ENCODE assay signal across 13 cellular contexts in the genomic region with DNA sequence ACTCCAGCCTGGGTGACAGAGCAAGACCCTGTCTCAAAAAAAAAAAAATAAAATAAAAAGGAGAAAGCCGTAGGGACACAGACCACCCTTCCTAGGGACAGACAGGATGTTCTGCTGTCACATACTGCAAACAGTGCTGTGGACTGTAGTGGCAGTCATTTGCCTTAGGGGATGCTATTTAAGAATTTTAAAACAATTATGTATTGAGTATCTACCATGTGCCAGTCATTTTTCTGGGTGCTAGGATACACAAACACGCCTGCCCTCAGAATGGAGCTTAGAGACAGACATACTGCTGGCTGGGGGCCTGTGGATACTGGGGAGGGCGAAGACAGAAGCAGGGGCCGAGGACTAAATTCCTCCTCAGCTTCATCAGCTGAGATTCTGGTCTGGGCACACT. TPM values are rescaled to one million over a fixed set of nuclear protein-coding genes. Genes with fewer than 3 reads are reported as not detected.
DNase-seq lines count a peak whose midpoint lies in the region; ATAC-seq and TF ChIP-seq lines count a peak whose summit lies in the region.
"Had no signal": no experiment of that assay in that cellular context is flagged by ENCODE, and none has a peak within 500 bp of the region (broad histone marks: within the 10 kb centered on the region; RNA-seq: fewer than 3 reads in every experiment).

No MANE protein-coding gene starts in this region.

- ATAC-seq in SK-N-SH treated with all-trans-retinoic acid at 6 μM for 48 hours (no peak), lower lobe of right lung (no peak), T-cell (replicated peaks in 1 of 4) (no peak)
- no peak for ATAC-seq in activated CD8-positive, alpha-beta T cell treated with anti-CD3 and anti-CD28 coated beads, Interleukin-2, amount 10 ng/mL, durations not matched to agents 7 days and 5 days

- TF ChIP-seq POLR2A in spleen (IDR thresholded peaks at IDR 0.05): no peak

- intact Hi-C loops in lower lobe of right lung (cut with DNase I) (no loop called here), spleen (cut with DNase I; ENCODE audit: low total_unique reads) (no loop called here)
- intact Hi-C loops in activated T-helper 2 cell treated with anti-CD3 and anti-CD28 coated beads, Interferon-gamma antibody, Interleukin-2, Interleukin-4, amounts not matched to agents 10 μg/mL and 5 μg/mL and 100 μg/mL, durations not matched to agents 14 hours and 24 hours and 36 hours (cut with micrococcal nuclease): loop anchor here (1.0 kb wide), 2 partner anchors 295 to 733 kb away; no protein-coding TSS in a partner anchor

- peaks cover 21% of the 10 kb centered on the region for H3F3A ChIP-seq in SK-N-SH (replicated peaks; ENCODE audit: insufficient read depth)

- H3K4me1 ChIP-seq in SK-N-SH (ENCODE audit: control insufficient read depth in 1 of 2, insufficient read depth in 2 of 2, low read depth in 1 of 2, low read length in 1 of 2) (peaks cover 0 to 18% of the 10 kb centered on the region in 2 experiments; a peak in 1 of 4 replicates), lower lobe of right lung (no peaks in the 10 kb centered on the region), spleen (no peaks in the 10 kb centered on the region)
- H3K4me1 ChIP-seq: Caco-2 had no signal

- WGBS in SK-N-SH (ENCODE audit: low lambda C conversion rate): over 99% methylated on average over 4 of the region's 4 CpGs
- WGBS in spleen, 5 donors: 84 to 93% (median 90%) methylated on average over 4 of the region's 4 CpGs

- no peak overlapping the region for H3K27ac Mint-ChIP-seq in T-cell
- no peak overlapping the region for H3K27ac Mint-ChIP-seq in activated T-helper 2 cell treated with anti-CD3 and anti-CD28 coated beads, Interferon-gamma antibody, Interleukin-2, Interleukin-4, amounts not matched to agents 10 μg/mL and 5 μg/mL and 100 μg/mL, durations not matched to agents 14 hours and 24 hours and 36 hours
- H3K27ac Mint-ChIP-seq in activated CD8-positive, alpha-beta T cell treated with anti-CD3 and anti-CD28 coated beads, Interleukin-2, amount 10 ng/mL, durations not matched to agents 7 days and 5 days: no peak overlapping the region
- H3K27ac Mint-ChIP-seq: CD4-positive, alpha-beta T cell had no signal

- in situ Hi-C loops in SK-MEL-5 (cut with HindIII; ENCODE audit: low pct_unique_long_range_greater_than_20kb, low sequenced_read_pairs): no loop called here

- no peak overlapping the region for H3K9ac ChIP-seq in SK-N-SH

- no peak overlapping the region for H3K4me3 Mint-ChIP-seq in T-cell
- no peak overlapping the region for H3K4me3 Mint-ChIP-seq in activated T-helper 2 cell treated with anti-CD3 and anti-CD28 coated beads, Interferon-gamma antibody, Interleukin-2, Interleukin-4, amounts not matched to agents 10 μg/mL and 5 μg/mL and 100 μg/mL, durations not matched to agents 14 hours and 24 hours and 36 hours (ENCODE audit: low read depth)
- no peak overlapping the region for H3K4me3 Mint-ChIP-seq in activated CD8-positive, alpha-beta T cell treated with anti-CD3 and anti-CD28 coated beads, Interleukin-2, amount 10 ng/mL, durations not matched to agents 7 days and 5 days
- H3K4me3 Mint-ChIP-seq: CD4-positive, alpha-beta T cell; H9 had no signal

- no peak for TF ChIP-seq RAD21 in SK-N-SH (IDR thresholded peaks at IDR 0.05; ENCODE audit: low read length)

- H2AFZ ChIP-seq in SK-N-SH (ENCODE audit: low read depth): no peak overlapping the region

- CTCF ChIA-PET in SK-N-SH (lab: Yijun Ruan, JAX) (interaction anchor here (0.6 to 8.6 kb wide), 33 partner anchors 8 to 1023 kb away, joined by 3 to 67 read pairs (median 4); no protein-coding TSS in a partner anchor), T-cell (lab: Charles Lee) (interaction anchor here (0.6 to 2.7 kb wide), 3 partner anchors 116 to 747 kb away, joined by 3 to 11 read pairs (median 3); no protein-coding TSS in a partner anchor)
- CTCF ChIA-PET in activated CD8-positive, alpha-beta T cell treated with anti-CD3 and anti-CD28 coated beads, Interleukin-2, amount 10 ng/mL, durations not matched to agents 7 days and 5 days (lab: Charles Lee): interaction anchor here (0.8 to 2.7 kb wide), 12 partner anchors 10 to 734 kb away, joined by 3 to 20 read pairs (median 4); no protein-coding TSS in a partner anchor

- no peaks in the 10 kb centered on the region for H3K27me3 Mint-ChIP-seq in T-cell
- no peaks in the 10 kb centered on the region for H3K27me3 Mint-ChIP-seq in activated T-helper 2 cell treated with anti-CD3 and anti-CD28 coated beads, Interferon-gamma antibody, Interleukin-2, Interleukin-4, amounts not matched to agents 10 μg/mL and 5 μg/mL and 100 μg/mL, durations not matched to agents 14 hours and 24 hours and 36 hours (ENCODE audit: low read depth)
- no peaks in the 10 kb centered on the region for H3K27me3 Mint-ChIP-seq in activated CD8-positive, alpha-beta T cell treated with anti-CD3 and anti-CD28 coated beads, Interleukin-2, amount 10 ng/mL, durations not matched to agents 7 days and 5 days (ENCODE audit: low read depth)
- H3K27me3 Mint-ChIP-seq: CD4-positive, alpha-beta T cell had no signal

- H3K36me3 ChIP-seq in SK-N-SH (replicated peaks in 1 of 2; ENCODE audit: control insufficient read depth in 1 of 2, insufficient read depth in 2 of 2, low read length in 1 of 2) (peaks cover 61 to 69% of the 10 kb centered on the region in 2 experiments), lower lobe of right lung (peaks cover 52% of the 10 kb centered on the region), spleen (peaks cover 0 to 22% (median 0%) of the 10 kb centered on the region in 6 donors)
- H3K36me3 ChIP-seq: BE2C had no signal

- no peak for TF ChIP-seq EP300 in SK-N-SH (IDR thresholded peaks at IDR 0.05; ENCODE audit: borderline replicate concordance in 1 of 2, low read depth in 1 of 2, low read length in 1 of 2)

- no peaks in the 10 kb centered on the region for H3K9me2 ChIP-seq in SK-N-SH

- no peak overlapping the region for H3K4me2 ChIP-seq in SK-N-SH

- H4K20me1 ChIP-seq in SK-N-SH (ENCODE audit: insufficient read depth): peaks cover 5% of the 10 kb centered on the region; the same call in 1 of the 2 replicates

- H3K4me1 Mint-ChIP-seq in T-cell: peaks cover 5 to 13% (median 5%) of the 10 kb centered on the region in 3 donors
- H3K4me1 Mint-ChIP-seq in activated T-helper 2 cell treated with anti-CD3 and anti-CD28 coated beads, Interferon-gamma antibody, Interleukin-2, Interleukin-4, amounts not matched to agents 10 μg/mL and 5 μg/mL and 100 μg/mL, durations not matched to agents 14 hours and 24 hours and 36 hours (ENCODE audit: low read depth): no peaks in the 10 kb centered on the region
- peaks cover 5% of the 10 kb centered on the region for H3K4me1 Mint-ChIP-seq in activated CD8-positive, alpha-beta T cell treated with anti-CD3 and anti-CD28 coated beads, Interleukin-2, amount 10 ng/mL, durations not matched to agents 7 days and 5 days (ENCODE audit: low read depth)

- TF ChIP-seq CTCF in SK-N-SH (IDR thresholded peaks at IDR 0.05) (no peak), lower lobe of right lung (IDR thresholded peaks at IDR 0.05) (no peak), spleen (IDR thresholded peaks at IDR 0.05 in 8 of 11, conservative IDR thresholded peaks at IDR 0.05 in 3 of 11) (no peak)

- H3K4me3 ChIP-seq in SK-N-SH (ENCODE audit: low read depth in 2 of 2, low read length in 1 of 2): no peak overlapping the region
- no peak overlapping the region for H3K4me3 ChIP-seq in lower lobe of right lung
- no peak overlapping the region for H3K4me3 ChIP-seq in spleen

- POLR2A ChIA-PET in SK-N-SH (lab: Yijun Ruan, JAX): no interaction called here
- POLR2A ChIA-PET in T-cell (lab: Charles Lee): no interaction called here
- POLR2A ChIA-PET in activated CD8-positive, alpha-beta T cell treated with anti-CD3 and anti-CD28 coated beads, Interleukin-2, amount 10 ng/mL, durations not matched to agents 7 days and 5 days (lab: Charles Lee): no interaction called here

- no peaks in the 10 kb centered on the region for H3K36me3 Mint-ChIP-seq in T-cell
- H3K36me3 Mint-ChIP-seq in activated T-helper 2 cell treated with anti-CD3 and anti-CD28 coated beads, Interferon-gamma antibody, Interleukin-2, Interleukin-4, amounts not matched to agents 10 μg/mL and 5 μg/mL and 100 μg/mL, durations not matched to agents 14 hours and 24 hours and 36 hours (ENCODE audit: low read depth): no peaks in the 10 kb centered on the region
- H3K36me3 Mint-ChIP-seq in activated CD8-positive, alpha-beta T cell treated with anti-CD3 and anti-CD28 coated beads, Interleukin-2, amount 10 ng/mL, durations not matched to agents 7 days and 5 days (ENCODE audit: low read depth): no peaks in the 10 kb centered on the region

- H3K27me3 ChIP-seq in SK-N-SH (ENCODE audit: insufficient read depth) (no peaks in the 10 kb centered on the region), lower lobe of right lung (ENCODE audit: low read depth) (no peaks in the 10 kb centered on the region), spleen (replicated peaks in 1 of 7) (peaks cover 0 to 5% (median 0%) of the 10 kb centered on the region in 7 donors)
- H3K27me3 ChIP-seq: BE2C had no signal

- H3K9me3 Mint-ChIP-seq in T-cell: no peaks in the 10 kb centered on the region
- no peaks in the 10 kb centered on the region for H3K9me3 Mint-ChIP-seq in activated T-helper 2 cell treated with anti-CD3 and anti-CD28 coated beads, Interferon-gamma antibody, Interleukin-2, Interleukin-4, amounts not matched to agents 10 μg/mL and 5 μg/mL and 100 μg/mL, durations not matched to agents 14 hours and 24 hours and 36 hours
- no peaks in the 10 kb centered on the region for H3K9me3 Mint-ChIP-seq in activated CD8-positive, alpha-beta T cell treated with anti-CD3 and anti-CD28 coated beads, Interleukin-2, amount 10 ng/mL, durations not matched to agents 7 days and 5 days (ENCODE audit: insufficient read depth)
- H3K9me3 Mint-ChIP-seq: CD4-positive, alpha-beta T cell; H9 had no signal

- no peaks in the 10 kb centered on the region for H3K9me3 ChIP-seq in SK-N-SH
- no peaks in the 10 kb centered on the region for H3K9me3 ChIP-seq in lower lobe of right lung
- no peaks in the 10 kb centered on the region for H3K9me3 ChIP-seq in spleen
- H3K9me3 ChIP-seq: BE2C, Caco-2 had no signal

- peak; percentile 56 for DNase-seq in SK-N-SH
- DNase-seq in SK-MEL-5 (ENCODE audit: low read depth, low spot score): peak; percentile 36
- peak; percentile 13 for DNase-seq in lower lobe of right lung
- peak; percentile 20 for DNase-seq in spleen
- DNase-seq in T-cell: no peak
- DNase-seq in activated T-helper 2 cell treated with anti-CD3 and anti-CD28 coated beads, Interferon-gamma antibody, Interleukin-2, Interleukin-4, amounts not matched to agents 10 μg/mL and 5 μg/mL and 100 μg/mL, durations not matched to agents 14 hours and 24 hours and 36 hours (ENCODE audit: low spot score): no peak
- DNase-seq in activated CD8-positive, alpha-beta T cell treated with anti-CD3 and anti-CD28 coated beads, Interleukin-2, amount 10 ng/mL, durations not matched to agents 7 days and 5 days: no peak

- peaks cover 37% of the 10 kb centered on the region; the same call in 1 of the 2 replicates for H3K79me2 ChIP-seq in SK-N-SH (ENCODE audit: insufficient read depth)

- H3K27ac ChIP-seq in SK-N-SH (ENCODE audit: low read depth in 2 of 2, low read length in 1 of 2) (no peak overlapping the region), lower lobe of right lung (no peak overlapping the region), spleen (no peak overlapping the region)
- H3K27ac ChIP-seq: HL-60 had no signal

RNA-seq across cellular contexts. Expression of gene MRC2, which starts 45.5 kb away (rescaled TPM):
- polyA plus RNA-seq in SK-N-SH (2012; rRNA removed): 112 and 213 TPM in 2 replicates
- 61.2 and 111 TPM in 2 replicates for polyA plus RNA-seq in SK-N-SH (2012; cell fraction: cytosol; rRNA removed)
- polyA plus RNA-seq in SK-N-SH (2012; cell fraction: nucleus; rRNA removed): 352 and 390 TPM in 2 replicates
- total RNA-seq in SK-MEL-5 (2014; rRNA removed; shearing (Covaris generic)): 7.6 and 8.0 TPM in 2 replicates
- 18.8 and 25.2 TPM in 2 replicates for polyA plus RNA-seq in SK-MEL-5 (2015; cell fraction: cytosol; rRNA removed)
- 13.7 and 21.7 TPM in 2 replicates for polyA plus RNA-seq in SK-MEL-5 (2015; cell fraction: nucleus; rRNA removed)
- total RNA-seq in lower lobe of right lung: 91.2 TPM
- total RNA-seq in spleen: 10 to 100 TPM; 20.7 to 75.1 (median 41.3) TPM
- polyA plus RNA-seq in spleen: 10 to 100 TPM in 1 of 3 donors, 1 to 10 TPM in 2; 4.5 to 19.2 (median 6.0) TPM
- total RNA-seq in T-cell: 1 to 10 TPM; 4.0 to 7.6 (median 5.2) TPM
- total RNA-seq in activated T-helper 2 cell treated with anti-CD3 and anti-CD28 coated beads, Interferon-gamma antibody, Interleukin-2, Interleukin-4, amounts not matched to agents 10 μg/mL and 5 μg/mL and 100 μg/mL, durations not matched to agents 14 hours and 24 hours and 36 hours: 3.1 and 3.7 TPM in 2 replicates
- total RNA-seq in activated CD8-positive, alpha-beta T cell treated with anti-CD3 and anti-CD28 coated beads, Interleukin-2, amount 10 ng/mL, durations not matched to agents 7 days and 5 days: 1 to 10 TPM; 1.7 to 2.3 TPM

Comparison
In these comparisons a context has a peak if more than half of its experiments do, and no peak if none do; other contexts are left out.
1. DNase-seq: peak in SK-N-SH (single experiment), SK-MEL-5 (single experiment), lower lobe of right lung (single experiment) and spleen (single experiment); none in T-cell (0 of 34), activated T-helper 2 cell treated with anti-CD3 and anti-CD28 coated beads, Interferon-gamma antibody, Interleukin-2, Interleukin-4, amounts not matched to agents 10 μg/mL and 5 μg/mL and 100 μg/mL, durations not matched to agents 14 hours and 24 hours and 36 hours (single experiment) and activated CD8-positive, alpha-beta T cell treated with anti-CD3 and anti-CD28 coated beads, Interleukin-2, amount 10 ng/mL, durations not matched to agents 7 days and 5 days (single experiment).